Comparison of ENCODE assay signal across 14 cellular contexts in the genomic region with DNA sequence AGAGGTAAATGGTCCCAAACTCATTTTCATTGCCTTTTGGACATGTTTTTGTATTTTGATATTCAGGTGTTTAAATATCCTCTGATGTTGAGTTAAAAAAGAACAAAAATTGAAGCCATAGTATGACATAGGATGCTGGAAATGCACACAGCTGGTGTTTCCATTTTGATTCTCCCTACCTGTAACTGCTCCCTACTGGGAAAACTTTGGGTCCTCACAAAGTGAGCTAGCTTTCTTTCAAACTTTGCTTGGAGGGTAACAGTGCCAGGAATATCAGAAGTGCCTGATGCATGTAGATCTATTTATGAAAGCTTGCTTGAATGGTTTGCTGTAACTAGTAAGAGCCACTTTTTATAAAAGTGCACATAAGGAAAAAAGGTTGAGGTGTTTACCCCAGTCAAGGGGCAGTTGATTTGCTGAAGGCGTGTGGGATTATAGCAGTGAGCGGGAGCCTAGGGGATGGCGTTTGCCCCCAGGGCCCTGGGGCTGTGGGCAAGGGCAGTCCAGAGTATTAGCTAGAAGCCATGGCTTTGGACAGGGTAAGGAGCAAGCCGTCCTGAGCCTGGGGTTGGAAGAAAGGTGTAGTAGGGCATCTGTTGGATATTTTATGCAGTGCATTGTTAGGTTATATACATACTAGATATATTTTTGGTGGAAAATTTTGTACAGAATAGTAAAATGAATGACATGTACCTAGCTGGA. TPM values are rescaled to one million over a fixed set of nuclear protein-coding genes. Genes with fewer than 3 reads are reported as not detected.
DNase-seq lines count a peak whose midpoint lies in the region; ATAC-seq, FAIRE-seq and TF ChIP-seq lines count a peak whose summit lies in the region.
"Had no signal": no experiment of that assay in that cellular context is flagged by ENCODE, and none has a peak within 500 bp of the region (broad histone marks: within the 10 kb centered on the region; RNA-seq: fewer than 3 reads in every experiment).

No MANE protein-coding gene starts in this region.

- H3K4me3 Mint-ChIP-seq in activated CD4-positive, alpha-beta memory T cell treated with anti-CD3 and anti-CD28 coated beads for 36 hours: peak overlapping the region; percentile 96
- no peak overlapping the region for H3K4me3 Mint-ChIP-seq in immature natural killer cell

- DNase-seq in A549 (ENCODE audit: low read depth in 1 of 2, low spot score in 1 of 2) (no peak), GM12864 (ENCODE audit: low read depth) (no peak), immature natural killer cell (no peak), vagina (ENCODE audit: extremely low spot score in 2 of 2) (no peak), retina (no peak), left lung (no peak), D721Med (ENCODE audit: insufficient read length, low spot score) (no peak)
- DNase-seq in activated CD4-positive, alpha-beta memory T cell treated with anti-CD3 and anti-CD28 coated beads for 36 hours: no peak
- DNase-seq: gastrocnemius medialis; NCI-H1105; stimulated activated CD4-positive, alpha-beta T cell treated with anti-CD3 and anti-CD28 coated beads, Interleukin-1b, Interleukin-23, amount 100 ng/mL, for 48 hours had no signal

- peak overlapping the region; percentile 100 for H3K27ac Mint-ChIP-seq in activated CD4-positive, alpha-beta memory T cell treated with anti-CD3 and anti-CD28 coated beads for 36 hours
- peak overlapping the region in 4 of 6 donors; percentile 3 to 66 (median 8) for H3K27ac Mint-ChIP-seq in immature natural killer cell

- H3K27ac ChIP-seq in A549 (no peak overlapping the region), vagina (no peak overlapping the region), left lung (peak overlapping the region in 1 of 2 donors; percentile 97)
- H3K27ac ChIP-seq: suprapubic skin had no signal

- peaks cover 88% of the 10 kb centered on the region for H3K36me3 Mint-ChIP-seq in activated CD4-positive, alpha-beta memory T cell treated with anti-CD3 and anti-CD28 coated beads for 36 hours
- H3K36me3 Mint-ChIP-seq in immature natural killer cell: peaks cover 11 to 47% (median 28%) of the 10 kb centered on the region in 3 donors

- H3K9me3 Mint-ChIP-seq in activated CD4-positive, alpha-beta memory T cell treated with anti-CD3 and anti-CD28 coated beads for 36 hours: no peaks in the 10 kb centered on the region
- peaks cover 0 to 1% (median 0%) of the 10 kb centered on the region in 6 donors for H3K9me3 Mint-ChIP-seq in immature natural killer cell

- CTCF ChIA-PET in A549 (lab: Yijun Ruan, JAX): interaction anchor here (0.6 to 2.6 kb wide), 4 partner anchors 12 to 36 kb away, joined by 3 to 9 read pairs (median 3); a partner anchor contains a TSS
- CTCF ChIA-PET in activated CD4-positive, alpha-beta memory T cell treated with anti-CD3 and anti-CD28 coated beads for 36 hours (lab: Charles Lee): interaction anchor here (0.6 to 1.6 kb wide), 4 partner anchors 21 to 120 kb away, joined by 3 to 7 read pairs (median 4); no protein-coding TSS in a partner anchor

- H3K27me3 ChIP-seq in vagina: no peaks in the 10 kb centered on the region
- no peaks in the 10 kb centered on the region for H3K27me3 ChIP-seq in left lung
- H3K27me3 ChIP-seq: gastrocnemius medialis, suprapubic skin had no signal

- 85% methylated on average over 4 of the region's 4 CpGs for WGBS in A549 (ENCODE audit: missing lambda C conversion rate)

- POLR2A ChIA-PET in A549 (lab: Yijun Ruan, JAX): interaction anchor here (0.6 to 5.0 kb wide), 2 partner anchors 14 to 135 kb away, joined by 4 to 55 read pairs; a partner anchor contains a TSS
- POLR2A ChIA-PET in activated CD4-positive, alpha-beta memory T cell treated with anti-CD3 and anti-CD28 coated beads for 36 hours (lab: Charles Lee): interaction anchor here (8.2 kb wide), 1 partner anchor 15 kb away, joined by 103 read pairs; a partner anchor contains a TSS

- no peak for ATAC-seq in A549
- ATAC-seq in left lung: no peak
- ATAC-seq: activated CD4-positive, CD25-positive, alpha-beta regulatory T cell treated with anti-CD3 and anti-CD28 coated beads, Interleukin-2, amount 50 U/mL, for 24 hours; gastrocnemius medialis; mucosa of descending colon had no signal

- peaks cover 0 to 68% of the 10 kb centered on the region in 2 donors for H3K36me3 ChIP-seq in vagina
- peaks cover 3 to 77% of the 10 kb centered on the region in 2 donors for H3K36me3 ChIP-seq in left lung

- no peak for TF ChIP-seq RAD21 in A549 (conservative IDR thresholded peaks at IDR 0.05 in 1 of 2, IDR thresholded peaks at IDR 0.05 in 1 of 2)

- H3K4me2 ChIP-seq in A549: peak overlapping the region; percentile 93

- TF ChIP-seq POLR2A in A549 (IDR thresholded peaks at IDR 0.05; ENCODE audit: low read length) (no peak), vagina (IDR thresholded peaks at IDR 0.05) (no peak)

- H3K27me3 Mint-ChIP-seq in activated CD4-positive, alpha-beta memory T cell treated with anti-CD3 and anti-CD28 coated beads for 36 hours: no peaks in the 10 kb centered on the region
- peaks cover 12 to 29% (median 19%) of the 10 kb centered on the region in 3 donors for H3K27me3 Mint-ChIP-seq in immature natural killer cell (ENCODE audit: low read depth in 3 of 3)

- no peak for TF ChIP-seq EP300 in A549 (IDR thresholded peaks at IDR 0.05)

- intact Hi-C loops in activated CD4-positive, alpha-beta memory T cell treated with anti-CD3 and anti-CD28 coated beads for 36 hours (cut with micrococcal nuclease): loop anchor here (5.0 kb wide), 3 partner anchors 42 to 338 kb away; a partner anchor contains a TSS
- intact Hi-C loops in vagina (cut with DNase I): no loop called here
- intact Hi-C loops in left lung (cut with DNase I): no loop called here

- FAIRE-seq in A549 (lab: Jason Lieb, UNC) (no peak), D721Med (lab: Jason Lieb, UNC) (no peak)

- H3K9me3 ChIP-seq in A549: no peaks in the 10 kb centered on the region
- no peaks in the 10 kb centered on the region for H3K9me3 ChIP-seq in vagina
- H3K9me3 ChIP-seq in left lung: no peaks in the 10 kb centered on the region
- H3K9me3 ChIP-seq: gastrocnemius medialis, mucosa of descending colon, suprapubic skin had no signal

- H3K4me1 ChIP-seq in A549 (peaks cover 81% of the 10 kb centered on the region), vagina (peaks cover 74% of the 10 kb centered on the region), left lung (peaks cover 81 to 86% of the 10 kb centered on the region in 2 donors)

- H3K4me3 ChIP-seq in A549: no peak overlapping the region
- H3K4me3 ChIP-seq in GM12864 (ENCODE audit: low read depth, low read length): peak overlapping the region; percentile 73; the same call in 1 of the 2 replicates
- H3K4me3 ChIP-seq in vagina: no peak overlapping the region
- peak overlapping the region in 1 of 2 donors; percentile 90 for H3K4me3 ChIP-seq in left lung
- H3K4me3 ChIP-seq: gastrocnemius medialis, mucosa of descending colon, suprapubic skin had no signal

- TF ChIP-seq CTCF in A549 (IDR thresholded peaks at IDR 0.05): no peak
- TF ChIP-seq CTCF in GM12864 (IDR thresholded peaks at IDR 0.05; ENCODE audit: low read depth, low read length, missing control alignments): no peak
- TF ChIP-seq CTCF in vagina (IDR thresholded peaks at IDR 0.05): no peak
- no peak for TF ChIP-seq CTCF in left lung (IDR thresholded peaks at IDR 0.05)
- TF ChIP-seq CTCF in D721Med (IDR thresholded peaks at IDR 0.05; ENCODE audit: insufficient read depth, missing control alignments): no peak

- peaks cover 82% of the 10 kb centered on the region for H3K4me1 Mint-ChIP-seq in activated CD4-positive, alpha-beta memory T cell treated with anti-CD3 and anti-CD28 coated beads for 36 hours (ENCODE audit: low read depth)
- H3K4me1 Mint-ChIP-seq in immature natural killer cell: peaks cover 60 to 82% of the 10 kb centered on the region in 2 donors

RNA-seq across cellular contexts. Expression of a gene that starts 4.3 kb away (rescaled TPM):
- polyA plus RNA-seq in A549 (2011; rRNA removed) (1,440 and 1,504 TPM in 2 replicates), A549 (2017; fragmentation: RNase III; extraction: RNeasy Plus Mini Kit Qiagen cat#74134 plus additional on column Dnase treatment) (1,990 to 2,154 TPM (median 2,057 TPM) in 3 replicates), immature natural killer cell (1,000 to 10,000 TPM in 1 of 3 donors, 100 to 1,000 TPM in 2; 436 to 1,067 (median 492) TPM)
- polyA plus RNA-seq in A549 (2012; cell fraction: cytosol; rRNA removed): 3,796 and 3,897 TPM in 2 replicates
- polyA plus RNA-seq in A549 (2012; cell fraction: nucleus; rRNA removed): 2,499 and 2,687 TPM in 2 replicates
- 521 and 525 TPM in 2 replicates for polyA minus RNA-seq in A549 (2011; rRNA and poly(A)+ RNA removed)
- 1,000 to 10,000 TPM; 1,595 to 1,653 TPM for total RNA-seq in activated CD4-positive, alpha-beta memory T cell treated with anti-CD3 and anti-CD28 coated beads for 36 hours
- total RNA-seq in vagina (1,892 TPM), left lung (1,000 to 10,000 TPM; 1,023 to 1,099 TPM)

RNA-seq across cellular contexts. Expression of a gene that starts 13.8 kb away (rescaled TPM):
- polyA plus RNA-seq in A549 (2011; rRNA removed) (53.4 and 61.1 TPM in 2 replicates), A549 (2017; fragmentation: RNase III; extraction: RNeasy Plus Mini Kit Qiagen cat#74134 plus additional on column Dnase treatment) (79.0 to 90.9 TPM (median 87.7 TPM) in 3 replicates), immature natural killer cell (10 to 100 TPM; 26.6 to 36.4 (median 34.0) TPM)
- polyA plus RNA-seq in A549 (2012; cell fraction: cytosol; rRNA removed): 140 and 185 TPM in 2 replicates
- 146 and 170 TPM in 2 replicates for polyA plus RNA-seq in A549 (2012; cell fraction: nucleus; rRNA removed)
- 41.8 and 48.8 TPM in 2 replicates for polyA minus RNA-seq in A549 (2011; rRNA and poly(A)+ RNA removed)
- 10 to 100 TPM; 15.5 to 16.3 TPM for total RNA-seq in activated CD4-positive, alpha-beta memory T cell treated with anti-CD3 and anti-CD28 coated beads for 36 hours
- total RNA-seq in vagina (52.3 TPM), left lung (10 to 100 TPM; 32.2 to 34.4 TPM)

RNA-seq across cellular contexts. Expression of a gene that starts 15.5 kb away (rescaled TPM):
- polyA plus RNA-seq in A549 (2011; rRNA removed) (42.1 and 52.4 TPM in 2 replicates), A549 (2017; fragmentation: RNase III; extraction: RNeasy Plus Mini Kit Qiagen cat#74134 plus additional on column Dnase treatment) (129 to 142 TPM (median 133 TPM) in 3 replicates), immature natural killer cell (10 to 100 TPM in 2 of 3 donors, 1 to 10 TPM in 1; 8.8 to 17.8 (median 15.7) TPM)
- 81.6 and 121 TPM in 2 replicates for polyA plus RNA-seq in A549 (2012; cell fraction: cytosol; rRNA removed)
- 201 and 292 TPM in 2 replicates for polyA plus RNA-seq in A549 (2012; cell fraction: nucleus; rRNA removed)
- polyA minus RNA-seq in A549 (2011; rRNA and poly(A)+ RNA removed): 29.0 and 46.8 TPM in 2 replicates
- 100 to 1,000 TPM; 107 to 112 TPM for total RNA-seq in activated CD4-positive, alpha-beta memory T cell treated with anti-CD3 and anti-CD28 coated beads for 36 hours
- total RNA-seq in vagina (76.6 TPM), left lung (100 to 1,000 TPM in 1 of 2 donors, 10 to 100 TPM in 1; 98.5 to 102 TPM)

RNA-seq across cellular contexts. Expression of a gene that starts 17.9 kb away (rescaled TPM):
- not detected in 2 replicates for polyA plus RNA-seq in A549 (2011; rRNA removed)
- not detected in 2 replicates for polyA plus RNA-seq in A549 (2012; cell fraction: cytosol; rRNA removed)
- polyA plus RNA-seq in A549 (2012; cell fraction: nucleus; rRNA removed): not detected in 2 replicates
- polyA plus RNA-seq in A549 (2017; fragmentation: RNase III; extraction: RNeasy Plus Mini Kit Qiagen cat#74134 plus additional on column Dnase treatment): not detected in 3 replicates
- polyA minus RNA-seq in A549 (2011; rRNA and poly(A)+ RNA removed): not detected in 2 replicates
- total RNA-seq in activated CD4-positive, alpha-beta memory T cell treated with anti-CD3 and anti-CD28 coated beads for 36 hours: 1 to 10 TPM in 1 of 2 experiments, under 1 TPM in 1; 0.68 to 1.6 TPM
- 1 to 10 TPM in 1 of 3 donors, under 1 TPM in 2; 0.21 to 2.7 (median 0.59) TPM for polyA plus RNA-seq in immature natural killer cell
- total RNA-seq in vagina: 20.4 TPM
- 10 to 100 TPM; 21.8 to 90.8 TPM for total RNA-seq in left lung

RNA-seq across cellular contexts. Expression of a gene that starts 32.0 kb away (rescaled TPM):
- polyA plus RNA-seq in A549 (2011; rRNA removed) (0.61 and 0.84 TPM in 2 replicates), A549 (2017; fragmentation: RNase III; extraction: RNeasy Plus Mini Kit Qiagen cat#74134 plus additional on column Dnase treatment) (0.85 to 1.5 TPM (median 1.2 TPM) in 3 replicates), immature natural killer cell (1 to 10 TPM in 2 of 3 donors, under 1 TPM in 1; 0.93 to 3.3 (median 1.5) TPM)
- 0.93 and 1.1 TPM in 2 replicates for polyA plus RNA-seq in A549 (2012; cell fraction: cytosol; rRNA removed)
- polyA plus RNA-seq in A549 (2012; cell fraction: nucleus; rRNA removed): 2.6 and 2.9 TPM in 2 replicates
- polyA minus RNA-seq in A549 (2011; rRNA and poly(A)+ RNA removed): 0.15 and 0.29 TPM in 2 replicates
- under 1 TPM; 0.26 to 0.27 TPM for total RNA-seq in activated CD4-positive, alpha-beta memory T cell treated with anti-CD3 and anti-CD28 coated beads for 36 hours
- total RNA-seq in vagina (22.3 TPM), left lung (10 to 100 TPM; 45.3 to 74.0 TPM)
